ENCODE assay signal across 20 cellular contexts in the genomic region with DNA sequence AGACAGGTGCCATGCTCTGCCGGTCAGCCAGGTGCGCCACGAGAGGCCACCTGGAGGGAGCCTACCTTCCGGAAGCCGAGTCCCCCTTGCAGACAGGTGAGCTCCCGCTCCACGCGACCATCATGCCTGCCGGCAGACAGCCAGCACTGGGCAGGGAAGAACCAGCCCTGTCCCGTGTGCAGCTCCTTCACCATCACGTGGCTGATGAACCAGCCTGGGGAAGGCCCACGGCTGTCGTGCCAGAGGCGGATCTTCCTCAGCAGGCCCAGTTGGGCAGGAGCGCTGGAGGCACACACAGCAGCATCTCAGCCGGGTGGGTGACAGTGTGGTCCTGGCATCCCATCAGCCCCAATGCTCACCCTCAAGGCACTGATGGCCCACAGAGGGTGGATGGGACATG.
"Had no signal": no experiment of that assay in that cellular context is flagged by ENCODE, and none has a peak within 500 bp of the region (broad histone marks: within the 10 kb centered on the region; RNA-seq: fewer than 3 reads in every experiment).

No MANE protein-coding gene starts in this region.

- H3K27ac ChIP-seq: coronary artery, esophagus squamous epithelium, lower lobe of right lung, prostate gland, right atrium auricular region, skin epidermis, spleen, suprapubic skin had no signal

- H3K4me3 Mint-ChIP-seq: naive B cell; natural killer cell treated with Interleukin-12 subunit alpha and Interleukin-12 subunit beta and Interleukin-15 and Interleukin-18, amount 100 ng/mL, for 72 hours; neural crest cell; stimulated activated naive CD8-positive, alpha-beta T cell treated with anti-CD3 and anti-CD28 coated beads, Interleukin-15, amount 100 ng/mL, for 72 hours had no signal

- H3K36me3 Mint-ChIP-seq: natural killer cell treated with Interleukin-12 subunit alpha and Interleukin-12 subunit beta and Interleukin-15 and Interleukin-18, amount 100 ng/mL, for 72 hours had no signal

- H3K27me3 ChIP-seq: right atrium auricular region, spleen, suprapubic skin had no signal

- H3K36me3 ChIP-seq: esophagus squamous epithelium, lower lobe of right lung, prostate gland, right atrium auricular region, spleen, suprapubic skin had no signal

- H3K27ac Mint-ChIP-seq: naive B cell; natural killer cell treated with Interleukin-12 subunit alpha and Interleukin-12 subunit beta and Interleukin-15 and Interleukin-18, amount 100 ng/mL, for 72 hours; stimulated activated naive CD8-positive, alpha-beta T cell treated with anti-CD3 and anti-CD28 coated beads, Interleukin-15, amount 100 ng/mL, for 72 hours had no signal

- DNase-seq: dermis blood vessel endothelial cell; effector memory CD4-positive, alpha-beta T cell; erythroblast; esophagus squamous epithelium; left ventricle myocardium superior; lower lobe of right lung; mucosa of descending colon; naive B cell; spleen; stimulated activated CD4-positive, alpha-beta T cell treated with anti-CD3 and anti-CD28 coated beads, Interleukin-4, amount 100 ng/mL, for 4 hours; stimulated activated naive CD4-positive, alpha-beta T cell; stimulated activated naive CD8-positive, alpha-beta T cell treated with anti-CD3 and anti-CD28 coated beads, Interleukin-15, amount 100 ng/mL, for 72 hours; trophoblast cell had no signal

- H3K4me1 ChIP-seq: esophagus squamous epithelium, lower lobe of right lung, prostate gland, spleen, suprapubic skin had no signal

- H3K4me1 Mint-ChIP-seq: naive B cell; neural crest cell; stimulated activated naive CD8-positive, alpha-beta T cell treated with anti-CD3 and anti-CD28 coated beads, Interleukin-15, amount 100 ng/mL, for 72 hours had no signal

- H3K9me3 ChIP-seq: esophagus squamous epithelium, lower lobe of right lung, mucosa of descending colon, prostate gland, right atrium auricular region, spleen, suprapubic skin had no signal

- H3K9me3 Mint-ChIP-seq: naive B cell; natural killer cell treated with Interleukin-12 subunit alpha and Interleukin-12 subunit beta and Interleukin-15 and Interleukin-18, amount 100 ng/mL, for 72 hours; neural crest cell; stimulated activated naive CD8-positive, alpha-beta T cell treated with anti-CD3 and anti-CD28 coated beads, Interleukin-15, amount 100 ng/mL, for 72 hours had no signal

- ATAC-seq: left ventricle myocardium superior; lower lobe of right lung; mucosa of descending colon; natural killer cell treated with Interleukin-12 subunit alpha and Interleukin-12 subunit beta and Interleukin-15 and Interleukin-18, amount 100 ng/mL, for 72 hours; stimulated activated naive CD8-positive, alpha-beta T cell treated with anti-CD3 and anti-CD28 coated beads, Interleukin-15, amount 100 ng/mL, for 72 hours had no signal

- H3K4me3 ChIP-seq: coronary artery, esophagus squamous epithelium, lower lobe of right lung, mucosa of descending colon, prostate gland, right atrium auricular region, skin epidermis, spleen, suprapubic skin had no signal
